19 cellular contexts compared by ENCODE assay signal in genomic region chr17:82529914-82530300, GRCh38. TPM values are rescaled to one million over a fixed set of nuclear protein-coding genes. Genes with fewer than 3 reads are reported as not detected.
DNase-seq lines count a peak whose midpoint lies in the region; ATAC-seq, FAIRE-seq and TF ChIP-seq lines count a peak whose summit lies in the region.
"Had no signal": no experiment of that assay in that cellular context is flagged by ENCODE, and none has a peak within 500 bp of the region (broad histone marks: within the 10 kb centered on the region; RNA-seq: fewer than 3 reads in every experiment).

No MANE protein-coding gene starts in this region.

- H3K79me2 ChIP-seq in K562 (ENCODE audit: control insufficient read depth, insufficient read depth, low read length): peaks cover 100% of the 10 kb centered on the region

- no peak overlapping the region for H2AFZ ChIP-seq in K562 (ENCODE audit: low read depth, low read length)
- H2AFZ ChIP-seq: PC-9 had no signal

- in situ Hi-C loops in K562 (cut with MboI): no loop called here

- peaks cover 71% of the 10 kb centered on the region for H4K20me1 ChIP-seq in K562 (replicated peaks; ENCODE audit: control insufficient read depth, insufficient read depth, low read length)

- TF ChIP-seq POLR2A in K562 (conservative IDR thresholded peaks at IDR 0.05) (no peak), vagina (IDR thresholded peaks at IDR 0.05) (no peak)

- no peak overlapping the region for H3K9ac ChIP-seq in K562 (ENCODE audit: insufficient read depth in 1 of 2, low read depth in 2 of 2, low read length in 2 of 2)

- 76% methylated on average over 9 of the region's 9 CpGs for WGBS in K562 (ENCODE audit: insufficient coverage, low coverage, missing lambda C conversion rate)

- CTCF ChIA-PET in K562 (lab: Yijun Ruan, JAX; ENCODE audit: low intra/inter-chr PET ratio): no interaction called here

- 0 out of 2 replicates have a peak overlapping the region, but pooled peaks have one; percentile 6 for H3K4me2 ChIP-seq in K562 (ENCODE audit: insufficient read depth, low read length)
- H3K4me2 ChIP-seq: PC-9 had no signal

- no TSS peak for BruUV-seq in K562 (replicated peaks; lab: Mats Ljungman, UMichigan)

- POLR2A ChIA-PET in K562 (lab: Yijun Ruan, JAX): interaction anchor here (0.6 to 3.6 kb wide), 3 partner anchors 8 to 10 kb away, joined by 3 to 18 read pairs (median 4); partner anchors contain the start of gene FOXK2

- no peak for TF ChIP-seq RAD21 in K562 (CRISPR knock-in tag; conservative IDR thresholded peaks at IDR 0.05 in 1 of 2, IDR thresholded peaks at IDR 0.05 in 1 of 2)

- peaks cover 98% of the 10 kb centered on the region for H3K4me1 ChIP-seq in left ventricle myocardium inferior
- peaks cover 28 to 42% of the 10 kb centered on the region in 2 experiments for H3K4me1 ChIP-seq in K562 (replicated peaks in 1 of 2; ENCODE audit: control insufficient read depth in 2 of 2, insufficient read depth in 2 of 2, low read length in 2 of 2)
- H3K4me1 ChIP-seq in muscle layer of duodenum (ENCODE audit: control insufficient read depth in 1 of 2, insufficient read depth in 2 of 2, low read length in 2 of 2): peaks cover 0 to 58% of the 10 kb centered on the region in 2 donors
- H3K4me1 ChIP-seq in vagina: peaks cover 93% of the 10 kb centered on the region

- H3K9me3 ChIP-seq in left ventricle myocardium inferior (replicated peaks) (no peaks in the 10 kb centered on the region), K562 (replicated peaks; ENCODE audit: control insufficient read depth, insufficient read depth, low read depth, low read length) (no peaks in the 10 kb centered on the region), muscle layer of duodenum (ENCODE audit: control insufficient read depth in 1 of 2, low read length in 2 of 2) (no peaks in the 10 kb centered on the region), vagina (no peaks in the 10 kb centered on the region)
- H3K9me3 ChIP-seq: colonic mucosa had no signal

- H3K27ac ChIP-seq in left ventricle myocardium inferior (replicated peaks) (peak overlapping the region; percentile 90), K562 (ENCODE audit: extremely low read depth, low read depth, low read length) (peak overlapping the region; percentile 48), muscle layer of duodenum (ENCODE audit: low read length) (peak overlapping the region; percentile 33), vagina (peak overlapping the region; percentile 21)
- H3K27ac ChIP-seq: colonic mucosa, PC-9 had no signal

- H3K4me3 ChIP-seq in left ventricle myocardium inferior: no peak overlapping the region
- H3K4me3 ChIP-seq in K562: no peak overlapping the region
- H3K4me3 ChIP-seq in muscle layer of duodenum (ENCODE audit: low read depth in 1 of 2, low read length in 2 of 2): no peak overlapping the region
- H3K4me3 ChIP-seq in vagina: no peak overlapping the region
- H3K4me3 ChIP-seq: colonic mucosa, PC-9 had no signal

- no peak for ATAC-seq in K562
- ATAC-seq: activated CD4-positive, CD25-positive, alpha-beta regulatory T cell treated with anti-CD3 and anti-CD28 coated beads, Interleukin-2, amount 50 U/mL, for 24 hours had no signal

- TF ChIP-seq CTCF in left ventricle myocardium inferior (IDR thresholded peaks at IDR 0.05; ENCODE audit: borderline replicate concordance) (no peak), K562 (IDR thresholded peaks at IDR 0.05 in 2 of 3, conservative IDR thresholded peaks at IDR 0.05 in 1 of 3; ENCODE audit: insufficient read depth in 2 of 3, low read depth in 1 of 3, low read length in 3 of 3) (no peak), vagina (IDR thresholded peaks at IDR 0.05) (no peak)

- no peak for FAIRE-seq in K562 (lab: Jason Lieb, UNC)
- FAIRE-seq: D721Med had no signal

- H3K36me3 ChIP-seq in left ventricle myocardium inferior (no peaks in the 10 kb centered on the region), K562 (ENCODE audit: control insufficient read depth, insufficient read depth, low read length) (peaks cover 34% of the 10 kb centered on the region), muscle layer of duodenum (ENCODE audit: control insufficient read depth in 1 of 2, insufficient read depth in 2 of 2, low read length in 2 of 2) (no peaks in the 10 kb centered on the region), vagina (no peaks in the 10 kb centered on the region)
- H3K36me3 ChIP-seq: colonic mucosa had no signal

- H3K9me1 ChIP-seq in K562 (ENCODE audit: control insufficient read depth, insufficient read depth, low read length): peaks cover 9% of the 10 kb centered on the region

- intact Hi-C loops in left ventricle myocardium inferior (cut with micrococcal nuclease) (no loop called here), cardiac septum (cut with DNase I) (no loop called here), K562 (cut with micrococcal nuclease) (no loop called here), vagina (cut with DNase I) (no loop called here)

- TF ChIP-seq EP300 in K562 (IDR thresholded peaks at IDR 0.05; ENCODE audit: low read length): no peak

- H3K27me3 ChIP-seq in left ventricle myocardium inferior (ENCODE audit: low read depth): no peaks in the 10 kb centered on the region
- H3K27me3 ChIP-seq in K562 (ENCODE audit: control insufficient read depth in 2 of 2, insufficient read depth in 2 of 2, low read length in 2 of 2): no peaks in the 10 kb centered on the region
- H3K27me3 ChIP-seq in muscle layer of duodenum (ENCODE audit: low read depth, low read length): no peaks in the 10 kb centered on the region
- no peaks in the 10 kb centered on the region for H3K27me3 ChIP-seq in vagina
- H3K27me3 ChIP-seq: colonic mucosa had no signal

- DNase-seq in left ventricle myocardium inferior (no peak), cardiac septum (ENCODE audit: low spot score) (no peak), K562 (ENCODE audit: extremely low read depth in 1 of 4, low spot score in 3 of 4) (no peak), vagina (ENCODE audit: extremely low spot score in 2 of 2) (no peak), SK-N-DZ (ENCODE audit: low spot score) (no peak), SHP77 treated with DMSO at 0.1 percent for 48 hours (lab: John Stamatoyannopoulos, UW) (no peak), DMS53 treated with DMSO at 0.1 percent for 48 hours (lab: John Stamatoyannopoulos, UW; ENCODE audit: unreplicated experiment) (no peak)
- DNase-seq: activated T-cell treated with anti-CD3 and anti-CD28 coated beads, Interleukin-2, amount 50 U/mL, for 48 hours; amygdala; colonic mucosa; hypothalamus; MM.1S; NCI-H2029; NCI-H526; stimulated activated CD4-positive, alpha-beta T cell treated with anti-CD3 and anti-CD28 coated beads, Interleukin-1b, Interleukin-23, amount 100 ng/mL, for 48 hours had no signal

TF ChIP-seq in K562, 482 proteins besides CTCF, POLR2A, EP300 and RAD21:
- TF ChIP-seq ZNF449 (CRISPR knock-in tag; IDR thresholded peaks at IDR 0.05): no peak
- TF ChIP-seq, protein P1, sequence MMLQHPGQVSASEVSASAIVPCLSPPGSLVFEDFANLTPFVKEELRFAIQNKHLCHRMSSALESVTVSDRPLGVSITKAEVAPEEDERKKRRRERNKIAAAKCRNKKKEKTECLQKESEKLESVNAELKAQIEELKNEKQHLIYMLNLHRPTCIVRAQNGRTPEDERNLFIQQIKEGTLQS (IDR thresholded peaks at IDR 0.05): 0 out of 2 replicates have a peak, but pooled peaks have one; percentile 13
- TF ChIP-seq, protein P1 (CRISPR knock-in tag; conservative IDR thresholded peaks at IDR 0.05): no peak
- no peak for TF ChIP-seq TBP (optimal IDR thresholded peaks at IDR 0.05; ENCODE audit: low read depth, low read length)
- no peak for TF ChIP-seq ETS2 (tag; IDR thresholded peaks at IDR 0.05; ENCODE audit: borderline replicate concordance, poor library complexity, severe bottlenecking)
- TF ChIP-seq LARP7 (IDR thresholded peaks at IDR 0.05): no peak
- no peak for TF ChIP-seq BACH1 (tag; IDR thresholded peaks at IDR 0.05)

RNA-seq across cellular contexts. Expression of gene FOXK2, which starts 10.4 kb away (rescaled TPM):
- 41.6 TPM for total RNA-seq in left ventricle myocardium inferior
- total RNA-seq in cardiac septum: 40.2 TPM
- 166 and 251 TPM in 2 replicates for total RNA-seq in K562 (2011; cell fraction: chromatin; rRNA removed; ENCODE audit: low replicate concordance)
- 125 and 127 TPM in 2 replicates for total RNA-seq in K562 (2011; cell fraction: nucleolus; rRNA removed)
- 127 and 131 TPM in 2 replicates for total RNA-seq in K562 (2011; cell fraction: nucleoplasm; rRNA removed)
- 41.5 and 56.9 TPM in 2 replicates for total RNA-seq in K562 (2014; rRNA removed)
- 41.2 and 44.1 TPM in 2 replicates for total RNA-seq in K562 (2014; rRNA removed; fragmentation: Illumina TruSeq; extraction: Trizol)
- total RNA-seq in K562 (2015; rRNA removed; fragmentation: Illumina TruSeq; extraction: Trizol): 52.0 and 52.4 TPM in 2 replicates
- total RNA-seq in K562 (2021): 86.0 and 93.2 TPM in 2 replicates
- polyA plus RNA-seq in K562 (2011; rRNA removed): 47.2 and 52.2 TPM in 2 replicates
- polyA plus RNA-seq in K562 (2011; cell fraction: cytosol; rRNA removed): 38.3 and 50.0 TPM in 2 replicates
- 35.3 and 49.9 TPM in 2 replicates for polyA plus RNA-seq in K562 (2011; cell fraction: nucleus; rRNA removed)
- polyA plus RNA-seq in K562 (2012): 36.6 and 41.2 TPM in 2 replicates
- polyA plus RNA-seq in K562 (2014; fragmentation: Illumina TruSeq; extraction: Trizol): 56.1 and 65.8 TPM in 2 replicates
- polyA plus RNA-seq in K562 (2014; fragmentation: Nextera tagmentation; extraction: Ambion mirVana): 1 to 10 TPM; 3.0 to 4.2 TPM
- 39.6 and 41.9 TPM in 2 replicates for polyA plus RNA-seq in K562 (2014; rRNA removed)
- 40.7 and 56.5 TPM in 2 replicates for polyA minus RNA-seq in K562 (2011; rRNA and poly(A)+ RNA removed)
- polyA minus RNA-seq in K562 (2011; cell fraction: cytosol; rRNA and poly(A)+ RNA removed): 73.7 and 76.9 TPM in 2 replicates
- 35.9 and 60.9 TPM in 2 replicates for polyA minus RNA-seq in K562 (2011; cell fraction: nucleus; rRNA and poly(A)+ RNA removed)
- total RNA-seq in vagina: 55.5 TPM
- 44.6 and 50.7 TPM in 2 replicates for polyA plus RNA-seq in SK-N-DZ (2014; cell fraction: cytosol; rRNA removed)
- 43.3 and 51.3 TPM in 2 replicates for polyA plus RNA-seq in SK-N-DZ (2014; cell fraction: nucleus; rRNA removed)

Comparison
In these comparisons a context has a peak if more than half of its experiments do, and no peak if none do; other contexts are left out.
1. H3K27ac ChIP-seq: peak in every context shown above with its lines; median percentile 90 in left ventricle myocardium inferior; 48 in K562; 33 in muscle layer of duodenum; 21 in vagina.